In the genomic region with DNA sequence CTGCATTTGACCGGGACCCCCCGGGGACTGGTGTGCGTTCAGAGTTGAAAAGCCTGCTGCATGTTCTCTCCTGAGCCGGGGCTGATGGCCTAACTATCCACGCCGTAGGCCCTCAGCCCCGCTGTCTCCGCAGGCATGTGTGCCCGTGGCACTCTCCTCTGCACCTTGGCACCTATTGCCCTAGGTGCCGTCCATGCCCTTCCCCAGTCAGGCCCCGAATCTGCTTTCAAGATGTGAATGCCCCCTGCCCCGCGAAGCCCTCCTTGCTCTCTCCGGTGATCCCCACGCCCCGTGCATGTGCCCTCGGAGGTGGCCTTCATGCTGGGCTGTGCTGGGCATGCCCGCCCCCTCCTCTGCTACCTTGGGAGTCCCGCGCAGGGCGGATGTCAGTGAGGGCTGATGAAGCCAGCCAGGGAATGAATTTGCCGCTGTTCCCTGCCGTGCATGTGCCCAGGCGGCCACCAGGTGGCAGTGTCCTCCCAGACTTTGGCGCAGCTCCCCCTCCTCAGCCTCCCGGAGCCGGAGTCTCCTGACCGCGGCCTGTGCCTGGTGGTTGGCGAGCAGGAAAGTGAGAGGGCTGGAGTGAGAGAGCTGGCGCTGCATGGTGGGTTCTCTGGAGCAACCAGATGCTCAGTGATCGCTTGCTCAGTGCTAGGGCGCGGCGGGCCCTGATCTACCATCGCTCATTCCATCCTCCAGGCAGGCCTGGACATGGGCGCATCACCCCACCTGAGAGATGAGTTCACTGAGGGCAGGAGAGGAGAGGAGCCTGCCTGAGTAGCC, we compare ENCODE assay signal across 8 cellular contexts.
DNase-seq lines count a peak whose midpoint lies in the region; ATAC-seq and TF ChIP-seq lines count a peak whose summit lies in the region.

No MANE protein-coding gene starts in this region.

- H2AFZ ChIP-seq in MM.1S (ENCODE audit: low read length): no peak overlapping the region

- no peak overlapping the region for H3K4me3 ChIP-seq in MM.1S (ENCODE audit: low read length)
- H3K4me3 ChIP-seq in rectal smooth muscle tissue (ENCODE audit: low read length): no peak overlapping the region

- H3K4me1 ChIP-seq in MM.1S (ENCODE audit: low read length): no peaks in the 10 kb centered on the region
- H3K4me1 ChIP-seq in rectal smooth muscle tissue (ENCODE audit: control insufficient read depth, insufficient read depth, low read length): peaks cover 6% of the 10 kb centered on the region

- peak overlapping the region; percentile 21 for H3K27ac Mint-ChIP-seq in T-helper 17 cell

- no peaks in the 10 kb centered on the region for H3K79me2 ChIP-seq in MM.1S (ENCODE audit: low read length)

- no peaks in the 10 kb centered on the region for H3K36me3 ChIP-seq in MM.1S (replicated peaks; ENCODE audit: insufficient read depth, low read length)
- H3K36me3 ChIP-seq in rectal smooth muscle tissue (ENCODE audit: control insufficient read depth, insufficient read depth, low read length): no peaks in the 10 kb centered on the region

- H3K36me3 Mint-ChIP-seq in T-helper 17 cell (ENCODE audit: low read depth): peaks cover 2% of the 10 kb centered on the region

- DNase-seq in EL (peak; percentile 65), MM.1S (peak; percentile 49), T-helper 17 cell (peak; percentile 50 to 57 (median 57)), amniotic stem cell (lab: John Stamatoyannopoulos, UW) (peak; percentile 35), left ventricle myocardium superior (peak; percentile 87)

- no peaks in the 10 kb centered on the region for H3F3A ChIP-seq in MM.1S (ENCODE audit: insufficient read depth, low read length)

- TF ChIP-seq CTCF in MM.1S (IDR thresholded peaks at IDR 0.05; ENCODE audit: low read length): peak; percentile 94

- ATAC-seq in T-helper 17 cell (peak; percentile 76), left ventricle myocardium superior (peak; percentile 82), HG03565 (IDR thresholded peaks at IDR 0.05; ENCODE audit: unreplicated experiment) (no peak), GM19351 (IDR thresholded peaks at IDR 0.05; ENCODE audit: unreplicated experiment) (no peak)

- peaks cover 17% of the 10 kb centered on the region for H3K27me3 Mint-ChIP-seq in T-helper 17 cell

- H3K9me3 ChIP-seq in MM.1S (replicated peaks; ENCODE audit: insufficient read depth, low read length): no peaks in the 10 kb centered on the region
- H3K9me3 ChIP-seq in T-helper 17 cell (ENCODE audit: control insufficient read depth, low read length, poor library complexity, severe bottlenecking): no peaks in the 10 kb centered on the region

- H3K27ac ChIP-seq in MM.1S (ENCODE audit: low read length): no peak overlapping the region
- H3K27ac ChIP-seq in rectal smooth muscle tissue (ENCODE audit: low read depth, low read length): no peak overlapping the region

- H3K9ac ChIP-seq in MM.1S (ENCODE audit: low read length): no peak overlapping the region
- H3K9ac ChIP-seq in rectal smooth muscle tissue (ENCODE audit: low read length): peak overlapping the region; percentile 21

- H3K4me1 Mint-ChIP-seq in T-helper 17 cell: peaks cover 10% of the 10 kb centered on the region

- no peaks in the 10 kb centered on the region for H4K20me1 ChIP-seq in MM.1S (ENCODE audit: insufficient read depth, low read length)

- no peaks in the 10 kb centered on the region for H3K9me2 ChIP-seq in MM.1S (replicated peaks; ENCODE audit: insufficient read depth, low read length)

- intact Hi-C loops in left ventricle myocardium superior (cut with micrococcal nuclease): loop anchor here (5.0 kb wide), 1 partner anchor 57 kb away; no protein-coding TSS in a partner anchor

- H3K4me3 Mint-ChIP-seq in T-helper 17 cell: peak overlapping the region; percentile 45

- H3K4me2 ChIP-seq in MM.1S (ENCODE audit: low read depth, low read length): no peak overlapping the region

- H3K27me3 ChIP-seq in MM.1S (replicated peaks; ENCODE audit: insufficient read depth, low read length) (peaks cover 31% of the 10 kb centered on the region), rectal smooth muscle tissue (ENCODE audit: control insufficient read depth, insufficient read depth, low read length) (no peaks in the 10 kb centered on the region)

Comparison
In these comparisons a context has a peak if more than half of its experiments do, and no peak if none do; other contexts are left out.
1. DNase-seq: peak in every context shown above with its lines; median percentile 87 in left ventricle myocardium superior; 65 in EL; 57 in T-helper 17 cell; 49 in MM.1S; 35 in amniotic stem cell.
2. ATAC-seq: peak in T-helper 17 cell (single experiment) and left ventricle myocardium superior (single experiment); none in HG03565 (single experiment) and GM19351 (single experiment).